22 cellular contexts compared by ENCODE assay signal in the genomic region with DNA sequence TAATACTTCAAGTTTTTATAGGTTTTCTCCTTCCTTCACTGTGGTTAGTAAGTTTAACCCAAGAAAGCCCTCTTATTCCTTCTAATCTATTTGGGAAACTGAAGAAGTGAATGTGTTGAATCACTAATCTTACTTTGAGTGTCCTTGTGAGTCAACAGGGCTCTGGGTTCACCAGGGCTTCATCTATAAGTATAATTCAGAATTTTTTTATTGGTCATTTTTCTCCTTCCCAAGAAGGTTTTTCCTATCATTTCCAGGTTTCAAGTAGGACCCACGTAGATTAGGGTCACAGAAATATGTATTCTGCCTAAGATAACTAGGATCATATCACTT.
DNase-seq lines count a peak whose midpoint lies in the region; ATAC-seq and TF ChIP-seq lines count a peak whose summit lies in the region.
"Had no signal": no experiment of that assay in that cellular context is flagged by ENCODE, and none has a peak within 500 bp of the region (broad histone marks: within the 10 kb centered on the region; RNA-seq: fewer than 3 reads in every experiment).

No MANE protein-coding gene starts in this region.

- H3K4me1 ChIP-seq in ascending aorta, result no peaks in the 10 kb centered on the region
- H3K4me1 ChIP-seq: BE2C, HAP-1 had no signal

- intact Hi-C loops in ascending aorta (cut with DNase I), result no loop called here

- H3K4me3 Mint-ChIP-seq in activated T-cell treated with anti-CD3 and anti-CD28 coated beads, Interleukin-2, amount 50 U/mL, for 72 hours, result peak overlapping the region in 1 of 2 donors; percentile 9
- no peak overlapping the region for H3K4me3 Mint-ChIP-seq in activated T-helper 17 cell treated with anti-CD3 and anti-CD28 coated beads, Interleukin-2, amount 50 U/mL, for 72 hours
- no peak overlapping the region for H3K4me3 Mint-ChIP-seq in stimulated activated effector memory CD8-positive, alpha-beta T cell treated with anti-CD3 and anti-CD28 coated beads, Interleukin-12 subunit alpha, Interleukin-12 subunit beta, amount 100 ng/mL, for 72 hours
- H3K4me3 Mint-ChIP-seq: CD4-positive, alpha-beta memory T cell; HFFc6 had no signal

- no peaks in the 10 kb centered on the region for H3K9me3 Mint-ChIP-seq in activated T-cell treated with anti-CD3 and anti-CD28 coated beads, Interleukin-2, amount 50 U/mL, for 72 hours
- H3K9me3 Mint-ChIP-seq in activated T-helper 17 cell treated with anti-CD3 and anti-CD28 coated beads, Interleukin-2, amount 50 U/mL, for 72 hours, result no peaks in the 10 kb centered on the region
- no peaks in the 10 kb centered on the region for H3K9me3 Mint-ChIP-seq in stimulated activated effector memory CD8-positive, alpha-beta T cell treated with anti-CD3 and anti-CD28 coated beads, Interleukin-12 subunit alpha, Interleukin-12 subunit beta, amount 100 ng/mL, for 72 hours
- H3K9me3 Mint-ChIP-seq: CD4-positive, alpha-beta memory T cell; HFFc6 had no signal

- no peaks in the 10 kb centered on the region for H3K27me3 Mint-ChIP-seq in activated T-cell treated with anti-CD3 and anti-CD28 coated beads, Interleukin-2, amount 50 U/mL, for 72 hours (ENCODE audit: low read depth)
- no peaks in the 10 kb centered on the region for H3K27me3 Mint-ChIP-seq in activated T-helper 17 cell treated with anti-CD3 and anti-CD28 coated beads, Interleukin-2, amount 50 U/mL, for 72 hours
- H3K27me3 Mint-ChIP-seq: CD4-positive, alpha-beta memory T cell had no signal

- peaks cover 0 to 3% of the 10 kb centered on the region in 2 donors for H3K36me3 ChIP-seq in ascending aorta
- H3K36me3 ChIP-seq: BE2C, HAP-1 had no signal

- peak in 1 of 2 donors; percentile 60 for ATAC-seq in activated T-cell treated with anti-CD3 and anti-CD28 coated beads, Interleukin-2, amount 50 U/mL, for 72 hours (replicated peaks in 1 of 2)
- ATAC-seq in activated T-helper 17 cell treated with anti-CD3 and anti-CD28 coated beads, Interleukin-2, amount 50 U/mL, for 72 hours (replicated peaks), result peak; percentile 85
- peak; percentile 50 for ATAC-seq in stimulated activated effector memory CD8-positive, alpha-beta T cell treated with anti-CD3 and anti-CD28 coated beads, Interleukin-12 subunit alpha, Interleukin-12 subunit beta, amount 100 ng/mL, for 72 hours
- ATAC-seq: A549 had no signal

- DNase-seq in activated T-cell treated with anti-CD3 and anti-CD28 coated beads, Interleukin-2, amount 50 U/mL, for 72 hours, result no peak
- DNase-seq in activated T-cell treated with anti-CD3 and anti-CD28 coated beads for 4 hours (no peak), UCSD-AML1 (lab: John Stamatoyannopoulos, UW; ENCODE audit: unreplicated experiment) (no peak), ascending aorta (ENCODE audit: low spot score in 2 of 2) (no peak), epidermal melanocyte (ENCODE audit: insufficient read length, low spot score) (no peak)
- DNase-seq in stimulated activated effector memory CD8-positive, alpha-beta T cell treated with anti-CD3 and anti-CD28 coated beads, Interleukin-12 subunit alpha, Interleukin-12 subunit beta, amount 100 ng/mL, for 72 hours (ENCODE audit: low spot score in 2 of 2), result no peak
- DNase-seq: 8988T; ACHN; AML-193; BE2C; C1 segment of cervical spinal cord; Calu3; CD4-positive, alpha-beta memory T cell; COR-L47; DMS53; DMS79 treated with DMSO at 0.1 percent for 48 hours; GF-D8; GOT3; HFFc6 had no signal

- no peak for TF ChIP-seq CTCF in ascending aorta (IDR thresholded peaks at IDR 0.05)

- H3K27ac Mint-ChIP-seq in activated T-cell treated with anti-CD3 and anti-CD28 coated beads, Interleukin-2, amount 50 U/mL, for 72 hours, result peak overlapping the region; percentile 42
- peak overlapping the region; percentile 49 for H3K27ac Mint-ChIP-seq in activated T-helper 17 cell treated with anti-CD3 and anti-CD28 coated beads, Interleukin-2, amount 50 U/mL, for 72 hours
- peak overlapping the region; percentile 23 for H3K27ac Mint-ChIP-seq in stimulated activated effector memory CD8-positive, alpha-beta T cell treated with anti-CD3 and anti-CD28 coated beads, Interleukin-12 subunit alpha, Interleukin-12 subunit beta, amount 100 ng/mL, for 72 hours
- H3K27ac Mint-ChIP-seq: HFFc6 had no signal

- H3K9me3 ChIP-seq in ascending aorta, result no peaks in the 10 kb centered on the region
- H3K9me3 ChIP-seq: A549, BE2C, HAP-1 had no signal

- no peak overlapping the region for H3K4me3 ChIP-seq in ascending aorta
- H3K4me3 ChIP-seq: A549, HAP-1 had no signal

- H3K4me1 Mint-ChIP-seq in activated T-cell treated with anti-CD3 and anti-CD28 coated beads, Interleukin-2, amount 50 U/mL, for 72 hours (ENCODE audit: low read depth), result peaks cover 11% of the 10 kb centered on the region
- peaks cover 22% of the 10 kb centered on the region for H3K4me1 Mint-ChIP-seq in activated T-helper 17 cell treated with anti-CD3 and anti-CD28 coated beads, Interleukin-2, amount 50 U/mL, for 72 hours
- H3K4me1 Mint-ChIP-seq in stimulated activated effector memory CD8-positive, alpha-beta T cell treated with anti-CD3 and anti-CD28 coated beads, Interleukin-12 subunit alpha, Interleukin-12 subunit beta, amount 100 ng/mL, for 72 hours, result peaks cover 33% of the 10 kb centered on the region

- no peaks in the 10 kb centered on the region for H3K27me3 ChIP-seq in ascending aorta
- H3K27me3 ChIP-seq: BE2C had no signal

- H3K36me3 Mint-ChIP-seq in activated T-cell treated with anti-CD3 and anti-CD28 coated beads, Interleukin-2, amount 50 U/mL, for 72 hours (ENCODE audit: insufficient read depth in 2 of 2), result peaks cover 3 to 4% of the 10 kb centered on the region in 2 donors
- H3K36me3 Mint-ChIP-seq in activated T-helper 17 cell treated with anti-CD3 and anti-CD28 coated beads, Interleukin-2, amount 50 U/mL, for 72 hours (ENCODE audit: low read depth), result peaks cover 36% of the 10 kb centered on the region
- peaks cover 31% of the 10 kb centered on the region for H3K36me3 Mint-ChIP-seq in stimulated activated effector memory CD8-positive, alpha-beta T cell treated with anti-CD3 and anti-CD28 coated beads, Interleukin-12 subunit alpha, Interleukin-12 subunit beta, amount 100 ng/mL, for 72 hours

- H3K27ac ChIP-seq in ascending aorta, result no peak overlapping the region
- H3K27ac ChIP-seq: A549 had no signal
